ENCODE assay signal across 14 cellular contexts in genomic region chr4:70948665-70949284, GRCh38. TPM values are rescaled to one million over a fixed set of nuclear protein-coding genes. Genes with fewer than 3 reads are reported as not detected.
A peak's percentile ranks its signal among the peaks of the same experiment; 100 is the strongest.
DNase-seq lines count a peak whose midpoint lies in the region; ATAC-seq and TF ChIP-seq lines count a peak whose summit lies in the region.
"Had no signal": no experiment of that assay in that cellular context is flagged by ENCODE, and none has a peak within 500 bp of the region (broad histone marks: within the 10 kb centered on the region; RNA-seq: fewer than 3 reads in every experiment).

No MANE protein-coding gene starts in this region.

- H3K4me3 Mint-ChIP-seq in activated B cell treated with CpG ODN at 0.5 μM for 24 hours = peak overlapping the region; percentile 13
- H3K4me3 Mint-ChIP-seq: activated naive CD8-positive, alpha-beta T cell treated with anti-CD3 and anti-CD28 coated beads, Interleukin-2, amount 50 U/mL, for 24 hours had no signal

- no peak for TF ChIP-seq POLR2A in lower leg skin (IDR thresholded peaks at IDR 0.05)

- H3K36me3 ChIP-seq in upper lobe of right lung = no peaks in the 10 kb centered on the region
- H3K36me3 ChIP-seq: thoracic aorta had no signal

- no peak for DNase-seq in left ventricle myocardium superior
- DNase-seq in left cardiac atrium = no peak
- DNase-seq in activated B cell treated with CpG ODN at 0.5 μM for 24 hours = no peak
- DNase-seq in upper lobe of right lung = no peak
- DNase-seq in lower leg skin (ENCODE audit: low spot score in 2 of 2) = no peak
- no peak for DNase-seq in NCI-H1092 (lab: John Stamatoyannopoulos, UW)
- DNase-seq: activated naive CD8-positive, alpha-beta T cell treated with anti-CD3 and anti-CD28 coated beads, Interleukin-2, amount 50 U/mL, for 24 hours; kidney glomerular epithelial cell; NCI-H1436; NCI-H748 treated with DMSO at 0.1 percent for 48 hours; posterior cingulate gyrus had no signal

- intact Hi-C loops in left ventricle myocardium superior (cut with micrococcal nuclease) = no loop called here
- intact Hi-C loops in left cardiac atrium (cut with DNase I) = no loop called here
- intact Hi-C loops in activated B cell treated with CpG ODN at 0.5 μM for 24 hours (cut with micrococcal nuclease) = loop anchor here (2.0 to 5.0 kb wide), 3 partner anchors 44 to 296 kb away; partner anchors contain the start of genes DCK and MOB1B
- intact Hi-C loops in upper lobe of right lung (cut with DNase I) = no loop called here
- intact Hi-C loops in lower leg skin (cut with DNase I; ENCODE audit: low total_unique reads) = no loop called here

- WGBS in lower leg skin, 2 donors = 76 to 84% methylated on average over 5 of the region's 5 CpGs

- H3K27me3 Mint-ChIP-seq in activated B cell treated with CpG ODN at 0.5 μM for 24 hours = no peaks in the 10 kb centered on the region
- H3K27me3 Mint-ChIP-seq: activated naive CD8-positive, alpha-beta T cell treated with anti-CD3 and anti-CD28 coated beads, Interleukin-2, amount 50 U/mL, for 24 hours had no signal

- POLR2A ChIA-PET in activated B cell treated with CpG ODN at 0.5 μM for 24 hours (lab: Charles Lee) = no interaction called here

- TF ChIP-seq CTCF in activated B cell treated with CpG ODN at 0.5 μM for 24 hours (IDR thresholded peaks at IDR 0.05) = no peak
- no peak for TF ChIP-seq CTCF in upper lobe of right lung (IDR thresholded peaks at IDR 0.05)
- TF ChIP-seq CTCF in lower leg skin (IDR thresholded peaks at IDR 0.05) = no peak

- CTCF ChIA-PET in activated B cell treated with CpG ODN at 0.5 μM for 24 hours (lab: Charles Lee) = interaction anchor here (1.3 kb wide), 1 partner anchor 297 kb away, joined by 4 read pairs; no protein-coding TSS in a partner anchor

- no peaks in the 10 kb centered on the region for H3K36me3 Mint-ChIP-seq in activated B cell treated with CpG ODN at 0.5 μM for 24 hours (ENCODE audit: low read depth)

- no peak overlapping the region for H3K4me3 ChIP-seq in upper lobe of right lung
- no peak overlapping the region for H3K4me3 ChIP-seq in lower leg skin (ENCODE audit: low read depth, poor library complexity, severe bottlenecking)
- H3K4me3 ChIP-seq: thoracic aorta had no signal

- no peak overlapping the region for H3K27ac ChIP-seq in upper lobe of right lung
- H3K27ac ChIP-seq: thoracic aorta had no signal

- H3K4me1 Mint-ChIP-seq in activated B cell treated with CpG ODN at 0.5 μM for 24 hours = peaks cover 34% of the 10 kb centered on the region

- no peak overlapping the region for H3K27ac Mint-ChIP-seq in activated B cell treated with CpG ODN at 0.5 μM for 24 hours
- H3K27ac Mint-ChIP-seq: activated naive CD8-positive, alpha-beta T cell treated with anti-CD3 and anti-CD28 coated beads, Interleukin-2, amount 50 U/mL, for 24 hours had no signal

- H3K9me3 ChIP-seq in upper lobe of right lung = no peaks in the 10 kb centered on the region
- H3K9me3 ChIP-seq: thoracic aorta had no signal

- no peaks in the 10 kb centered on the region for H3K27me3 ChIP-seq in upper lobe of right lung

- peaks cover 14% of the 10 kb centered on the region for H3K4me1 ChIP-seq in upper lobe of right lung

- ATAC-seq in left ventricle myocardium superior (peak; percentile 22), left cardiac atrium (no peak), HG02884 (IDR thresholded peaks at IDR 0.05; ENCODE audit: unreplicated experiment) (peak; percentile 49), activated B cell treated with CpG ODN at 0.5 μM for 24 hours (ENCODE audit: low read depth) (peak; percentile 47), upper lobe of right lung (peak; percentile 42), HG03175 (IDR thresholded peaks at IDR 0.05; ENCODE audit: unreplicated experiment) (no peak)
- ATAC-seq: activated naive CD8-positive, alpha-beta T cell treated with anti-CD3 and anti-CD28 coated beads, Interleukin-2, amount 50 U/mL, for 24 hours had no signal

- peaks cover 2% of the 10 kb centered on the region for H3K9me3 Mint-ChIP-seq in activated B cell treated with CpG ODN at 0.5 μM for 24 hours
- H3K9me3 Mint-ChIP-seq: activated naive CD8-positive, alpha-beta T cell treated with anti-CD3 and anti-CD28 coated beads, Interleukin-2, amount 50 U/mL, for 24 hours had no signal

RNA-seq across cellular contexts. Expression of gene DCK, which starts 44.7 kb away (rescaled TPM):
- total RNA-seq in left ventricle myocardium superior (6.6 TPM), left cardiac atrium (1 to 10 TPM; 7.3 to 8.1 TPM), activated B cell treated with CpG ODN at 0.5 μM for 24 hours (32.6 and 34.3 TPM in 2 replicates), upper lobe of right lung (16.6 TPM), lower leg skin (10 to 100 TPM; 21.1 to 30.4 (median 24.9) TPM)

RNA-seq across cellular contexts. Expression of gene MOB1B, which starts 46.6 kb away (rescaled TPM):
- total RNA-seq in left ventricle myocardium superior (18.4 TPM), left cardiac atrium (10 to 100 TPM; 16.0 to 20.3 TPM), activated B cell treated with CpG ODN at 0.5 μM for 24 hours (22.2 and 23.4 TPM in 2 replicates), upper lobe of right lung (34.2 TPM), lower leg skin (10 to 100 TPM in 3 of 4 donors, 1 to 10 TPM in 1; 8.6 to 14.6 (median 12.2) TPM)

Comparison
In these comparisons a context has a peak if more than half of its experiments do, and no peak if none do; other contexts are left out.
1. ATAC-seq: peak in left ventricle myocardium superior (single experiment), HG02884 (single experiment), activated B cell treated with CpG ODN at 0.5 μM for 24 hours (single experiment) and upper lobe of right lung (single experiment); none in left cardiac atrium (0 of 2) and HG03175 (single experiment).